Comparison of ENCODE assay signal across 14 cellular contexts in genomic region chr1:161623401-161624051, GRCh38. TPM values are rescaled to one million over a fixed set of nuclear protein-coding genes. Genes with fewer than 3 reads are reported as not detected.
DNase-seq lines count a peak whose midpoint lies in the region; ATAC-seq and TF ChIP-seq lines count a peak whose summit lies in the region.
"Not testable (repeated sequence)": the region's sequence is repeated elsewhere in the genome, so short reads cannot be mapped to it uniquely, and the experiment has no call there.
"Had no signal": no experiment of that assay in that cellular context is flagged by ENCODE, and none has a peak within 500 bp of the region (broad histone marks: within the 10 kb centered on the region; RNA-seq: fewer than 3 reads in every experiment).

No MANE protein-coding gene starts in this region.

- H3K4me1 Mint-ChIP-seq in T-cell: peaks cover 22 to 56% (median 46%) of the 10 kb centered on the region in 3 donors
- peaks cover 49% of the 10 kb centered on the region for H3K4me1 Mint-ChIP-seq in activated CD8-positive, alpha-beta memory T cell treated with anti-CD3 and anti-CD28 coated beads, Interleukin-2, amount 10 ng/mL, durations not matched to agents 7 days and 5 days

- DNase-seq in GM10266 (ENCODE audit: extremely low spot score): peak; percentile 13
- not testable (repeated sequence) for DNase-seq in T-cell; activated CD8-positive, alpha-beta memory T cell treated with anti-CD3 and anti-CD28 coated beads, Interleukin-2, amount 10 ng/mL, durations not matched to agents 7 days and 5 days; spleen
- peak; percentile 38 for DNase-seq in central memory CD4-positive, alpha-beta T cell

- peak overlapping the region; percentile 48 to 86 for H3K27ac Mint-ChIP-seq in T-cell
- peak overlapping the region; percentile 89 for H3K27ac Mint-ChIP-seq in activated CD8-positive, alpha-beta memory T cell treated with anti-CD3 and anti-CD28 coated beads, Interleukin-2, amount 10 ng/mL, durations not matched to agents 7 days and 5 days

- not testable (repeated sequence) for TF ChIP-seq POLR2A in spleen (IDR thresholded peaks at IDR 0.05)

- H3K4me3 ChIP-seq in spleen: not testable (repeated sequence)

- TF ChIP-seq CTCF in GM10266 (IDR thresholded peaks at IDR 0.05; ENCODE audit: control insufficient read depth, insufficient read depth, low read depth, missing control alignments); spleen (IDR thresholded peaks at IDR 0.05 in 8 of 11, conservative IDR thresholded peaks at IDR 0.05 in 3 of 11): not testable (repeated sequence)

- POLR2A ChIA-PET in T-cell (lab: Charles Lee): not testable (repeated sequence)

- CTCF ChIA-PET in T-cell (lab: Charles Lee): interaction anchor here in 1 of 2 donors (0.8 kb wide), 1 partner anchor 103 kb away, joined by 3 read pairs; no protein-coding TSS in a partner anchor
- CTCF ChIA-PET in activated CD8-positive, alpha-beta memory T cell treated with anti-CD3 and anti-CD28 coated beads, Interleukin-2, amount 10 ng/mL, durations not matched to agents 7 days and 5 days (lab: Charles Lee): not testable (repeated sequence)

- 15 to 28% (median 24%) methylated on average over 5 to 6 of the region's 6 CpGs for WGBS in spleen, 5 donors

- H3K4me3 Mint-ChIP-seq in T-cell: peak overlapping the region in 2 of 3 donors; percentile 43 to 72
- H3K4me3 Mint-ChIP-seq in activated CD8-positive, alpha-beta memory T cell treated with anti-CD3 and anti-CD28 coated beads, Interleukin-2, amount 10 ng/mL, durations not matched to agents 7 days and 5 days: peak overlapping the region; percentile 29

- not testable (repeated sequence) for H3K9me3 ChIP-seq in spleen

- H3K27me3 Mint-ChIP-seq in T-cell; activated CD8-positive, alpha-beta memory T cell treated with anti-CD3 and anti-CD28 coated beads, Interleukin-2, amount 10 ng/mL, durations not matched to agents 7 days and 5 days: not testable (repeated sequence)

- not testable (repeated sequence) for H3K36me3 Mint-ChIP-seq in T-cell; activated CD8-positive, alpha-beta memory T cell treated with anti-CD3 and anti-CD28 coated beads, Interleukin-2, amount 10 ng/mL, durations not matched to agents 7 days and 5 days

- ATAC-seq in GM18909 (IDR thresholded peaks at IDR 0.05; ENCODE audit: poor library complexity, unreplicated experiment) (peak; percentile 42), GM21619 (IDR thresholded peaks at IDR 0.05; ENCODE audit: unreplicated experiment) (peak; percentile 49), HG03108 (IDR thresholded peaks at IDR 0.05; ENCODE audit: unreplicated experiment) (peak; percentile 37), T-cell (replicated peaks in 1 of 4) (peak; percentile 35 to 54 (median 38))
- ATAC-seq in activated CD8-positive, alpha-beta memory T cell treated with anti-CD3 and anti-CD28 coated beads, Interleukin-2, amount 10 ng/mL, durations not matched to agents 7 days and 5 days: peak; percentile 46

- peak overlapping the region in 6 of 8 donors; percentile 26 to 81 (median 48) for H3K27ac ChIP-seq in spleen

- H3K9me3 Mint-ChIP-seq in T-cell; activated CD8-positive, alpha-beta memory T cell treated with anti-CD3 and anti-CD28 coated beads, Interleukin-2, amount 10 ng/mL, durations not matched to agents 7 days and 5 days (ENCODE audit: low read depth): not testable (repeated sequence)

- intact Hi-C loops in spleen (cut with DNase I; ENCODE audit: low total_unique reads): not testable (repeated sequence)

- peaks cover 0 to 48% (median 9%) of the 10 kb centered on the region in 6 donors for H3K4me1 ChIP-seq in spleen

- H3K36me3 ChIP-seq in spleen: not testable (repeated sequence)

- H3K27me3 ChIP-seq in spleen (replicated peaks in 1 of 7): peaks cover 0 to 24% (median 0%) of the 10 kb centered on the region in 7 donors

RNA-seq across cellular contexts. Expression of gene FCGR3B, which starts 7.5 kb away (rescaled TPM):
- total RNA-seq in T-cell: under 1 TPM in 3 of 5 donors, not detected in 2; 0.42 to 0.88 (median 0.60) TPM
- total RNA-seq in activated CD8-positive, alpha-beta memory T cell treated with anti-CD3 and anti-CD28 coated beads, Interleukin-2, amount 10 ng/mL, durations not matched to agents 7 days and 5 days: under 1 TPM in 1 of 2 experiments, not detected in 1; 0.37 TPM
- total RNA-seq in spleen: 100 to 1,000 TPM in 4 of 7 donors, 10 to 100 TPM in 3; 39.1 to 268 (median 126) TPM
- 10 to 100 TPM in 2 of 3 donors, 1 to 10 TPM in 1; 2.2 to 29.2 (median 13.2) TPM for polyA plus RNA-seq in spleen
- total RNA-seq: epithelial cell of proximal tubule, H4, HT-29, osteoblast, PC-9, WTC11 had no signal

RNA-seq across cellular contexts. Expression of gene FCGR2B, which starts 39.4 kb away (rescaled TPM):
- total RNA-seq in T-cell: 1 to 10 TPM in 4 of 5 donors, under 1 TPM in 1; 0.80 to 3.9 (median 1.7) TPM
- total RNA-seq in activated CD8-positive, alpha-beta memory T cell treated with anti-CD3 and anti-CD28 coated beads, Interleukin-2, amount 10 ng/mL, durations not matched to agents 7 days and 5 days: under 1 TPM in 1 of 2 experiments, not detected in 1; 0.20 TPM
- total RNA-seq in spleen: 10 to 100 TPM; 29.7 to 65.2 (median 38.6) TPM
- 10 to 100 TPM; 43.7 to 66.7 (median 44.0) TPM for polyA plus RNA-seq in spleen
- total RNA-seq: epithelial cell of proximal tubule, H4, HT-29, PC-9 had no signal

Comparison
In these comparisons a context has a peak if more than half of its experiments do, and no peak if none do; other contexts are left out.
1. RNA of gene FCGR3B, which starts 7.5 kb away (total RNA-seq): 39.1 to 268 TPM in spleen; 0.42 to 0.88 TPM in T-cell and 0.37 TPM in activated CD8-positive, alpha-beta memory T cell treated with anti-CD3 and anti-CD28 coated beads, Interleukin-2, amount 10 ng/mL, durations not matched to agents 7 days and 5 days; every median in the first group is over 10 times any median in the second.
2. RNA of gene FCGR2B, which starts 39.4 kb away (total RNA-seq): 29.7 to 65.2 TPM in spleen; 0.80 to 3.9 TPM in T-cell and 0.20 TPM in activated CD8-positive, alpha-beta memory T cell treated with anti-CD3 and anti-CD28 coated beads, Interleukin-2, amount 10 ng/mL, durations not matched to agents 7 days and 5 days; every median in the first group is over 4 times any median in the second.
3. Peak in every context shown above with its lines, with median percentiles within 50 percentile points of each other: ATAC-seq.